8 cellular contexts compared by ENCODE assay signal in the genomic region with DNA sequence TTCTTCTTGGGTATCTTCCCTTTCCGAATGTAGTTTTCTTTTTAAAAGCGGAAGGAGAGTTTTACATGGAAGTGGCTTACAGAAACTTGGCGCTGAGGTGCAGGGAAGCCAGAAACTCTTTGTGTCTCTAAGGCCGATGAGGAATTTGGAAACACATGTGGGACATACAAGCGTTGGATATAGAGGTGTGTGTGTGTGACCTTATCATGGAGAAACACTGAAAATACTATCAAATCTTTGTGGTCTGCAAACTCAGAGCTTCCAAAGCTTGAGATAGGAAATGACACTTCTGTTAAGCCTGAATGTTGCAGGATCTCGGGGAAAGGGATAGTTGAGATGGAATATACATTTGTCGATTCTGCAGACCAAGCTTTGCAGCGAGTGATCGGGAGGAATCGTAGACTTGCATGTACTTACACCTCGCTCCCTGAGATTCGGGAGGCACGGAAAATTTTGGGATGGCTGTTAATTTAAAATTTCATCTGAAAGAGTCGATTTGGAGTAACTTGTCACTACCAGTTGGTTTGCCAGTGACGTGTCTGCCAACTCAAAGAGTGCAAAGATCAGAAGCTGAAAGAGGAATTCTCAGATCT. TPM values are rescaled to one million over a fixed set of nuclear protein-coding genes. Genes with fewer than 3 reads are reported as not detected.
DNase-seq lines count a peak whose midpoint lies in the region; ATAC-seq and TF ChIP-seq lines count a peak whose summit lies in the region.

No MANE protein-coding gene starts in this region.

- TF ChIP-seq CTCF in H9 (conservative IDR thresholded peaks at IDR 0.05) (no peak), GM20000 (IDR thresholded peaks at IDR 0.05; ENCODE audit: extremely low read depth, missing control alignments) (no peak)

- no peaks in the 10 kb centered on the region for H3K36me3 Mint-ChIP-seq in H9 (ENCODE audit: insufficient read depth in 1 of 3, low read depth in 3 of 3)

- H3T11ph ChIP-seq in H9 (ENCODE audit: low read length) = no peak overlapping the region

- DNase-seq in CD1c-positive myeloid dendritic cell (ENCODE audit: extremely low spot score) (peak; percentile 79), H9 (no peak), SJSA1 (ENCODE audit: low read depth in 1 of 2, low spot score in 2 of 2) (peak in 1 of 2 experiments; percentile 46), GM20000 (ENCODE audit: low spot score) (no peak)
- no peak for DNase-seq in effector memory CD4-positive, alpha-beta T cell

- peaks cover 16% of the 10 kb centered on the region for H3K23me2 ChIP-seq in H9 (ENCODE audit: insufficient read length, low read depth, low read length, poor library complexity, severe bottlenecking)

- ATAC-seq in GM19397 (IDR thresholded peaks at IDR 0.05; ENCODE audit: unreplicated experiment) = no peak
- no peak for ATAC-seq in HG03095 (IDR thresholded peaks at IDR 0.05; ENCODE audit: unreplicated experiment)

- H3K9ac ChIP-seq in H9 (ENCODE audit: extremely low read depth, insufficient read length, low read length) (peak overlapping the region; percentile 45), muscle layer of colon (ENCODE audit: low read length) (peak overlapping the region; percentile 3)

- no peak overlapping the region for H4K91ac ChIP-seq in H9 (ENCODE audit: insufficient read length, low read depth, low read length)

- H2BK15ac ChIP-seq in H9 (ENCODE audit: low read depth, low read length) = no peak overlapping the region

- H3K9me3 Mint-ChIP-seq in H9 = no peaks in the 10 kb centered on the region

- H3K79me1 ChIP-seq in H9 (ENCODE audit: insufficient read depth, low read depth, low read length, poor library complexity, severe bottlenecking) = no peaks in the 10 kb centered on the region

- H3K36me3 ChIP-seq in SJSA1 (peaks cover 5% of the 10 kb centered on the region), muscle layer of colon (ENCODE audit: insufficient read depth, low read length) (no peaks in the 10 kb centered on the region)
- no peaks in the 10 kb centered on the region for H3K36me3 ChIP-seq in effector memory CD4-positive, alpha-beta T cell (ENCODE audit: control insufficient read depth, insufficient read depth, low read length)

- peak overlapping the region in 2 of 3 experiments; percentile 16 to 53; a peak in 3 of 7 replicates for H3K27ac Mint-ChIP-seq in H9

- H3K27ac ChIP-seq in H9 (ENCODE audit: insufficient read length, low read depth, low read length) (no peak overlapping the region), SJSA1 (peak overlapping the region; percentile 63), muscle layer of colon (ENCODE audit: low read depth, low read length) (peak overlapping the region; percentile 94)
- H3K27ac ChIP-seq in effector memory CD4-positive, alpha-beta T cell (ENCODE audit: insufficient read depth, low read length, poor library complexity, severe bottlenecking) = peak overlapping the region; percentile 79

- no peak overlapping the region for H4K5ac ChIP-seq in H9 (ENCODE audit: insufficient read length, low read depth, low read length)

- peak overlapping the region; percentile 33; the same call in 1 of the 2 replicates for H3K14ac ChIP-seq in H9 (ENCODE audit: insufficient read depth, low read length)

- H3K4me3 ChIP-seq in SJSA1 = peak overlapping the region; percentile 97
- peak overlapping the region; percentile 91 for H3K4me3 ChIP-seq in effector memory CD4-positive, alpha-beta T cell (ENCODE audit: insufficient read depth, low read depth, low read length, poor library complexity, severe bottlenecking)
- peak overlapping the region; percentile 75 to 90 for H3K4me3 ChIP-seq in muscle layer of colon (ENCODE audit: low read depth in 1 of 2, low read length in 2 of 2)

- H3K18ac ChIP-seq in H9 (ENCODE audit: insufficient read length, low read depth, low read length) = no peak overlapping the region

- H3K27me3 Mint-ChIP-seq in H9 (ENCODE audit: low read depth) = peaks cover 20% of the 10 kb centered on the region

- H3K9me3 ChIP-seq in H9 (ENCODE audit: control insufficient read depth, low read depth, low read length) = no peaks in the 10 kb centered on the region
- H3K9me3 ChIP-seq in SJSA1 (replicated peaks) = no peaks in the 10 kb centered on the region
- H3K9me3 ChIP-seq in effector memory CD4-positive, alpha-beta T cell (ENCODE audit: control insufficient read depth, low read length) = no peaks in the 10 kb centered on the region
- no peaks in the 10 kb centered on the region for H3K9me3 ChIP-seq in muscle layer of colon (ENCODE audit: low read length)

- H2AFZ ChIP-seq in H9 (ENCODE audit: low read length) = peak overlapping the region; percentile 1

- H3K4me2 ChIP-seq in H9 (ENCODE audit: insufficient read depth, insufficient read length, low read length) = peak overlapping the region; percentile 100

- peaks cover 3% of the 10 kb centered on the region; the same call in 1 of the 2 replicates for H3K79me2 ChIP-seq in H9 (ENCODE audit: insufficient read depth, low read length)

- H4K20me1 ChIP-seq in H9 (ENCODE audit: control insufficient read depth, insufficient read depth, insufficient read length) = no peaks in the 10 kb centered on the region

- no peak overlapping the region for H2BK120ac ChIP-seq in H9 (ENCODE audit: low read depth, low read length, poor library complexity, severe bottlenecking)

- H3K4me1 Mint-ChIP-seq in H9 = peaks cover 18 to 19% of the 10 kb centered on the region in 2 experiments

- H2BK20ac ChIP-seq in H9 (ENCODE audit: low read depth, low read length, poor library complexity, severe bottlenecking) = no peak overlapping the region

- WGBS in H9 (ENCODE audit: extremely low coverage, insufficient read length, low lambda C conversion rate) = no CpG with 5 or more reads among the region's 15 CpGs

- H3K23ac ChIP-seq in H9 (ENCODE audit: insufficient read length, low read depth, low read length) = no peak overlapping the region

- H2BK5ac ChIP-seq in H9 (ENCODE audit: insufficient read length, low read length) = no peak overlapping the region

- no peak overlapping the region for H4K8ac ChIP-seq in H9 (replicated peaks; ENCODE audit: insufficient read length, low read depth, low read length)

- H3K4me1 ChIP-seq in H9 (ENCODE audit: insufficient read depth, low read length) = peaks cover 2% of the 10 kb centered on the region; the same call in 1 of the 2 replicates
- peaks cover 7% of the 10 kb centered on the region; the same call in 1 of the 2 replicates for H3K4me1 ChIP-seq in SJSA1 (replicated peaks)
- peaks cover 5% of the 10 kb centered on the region for H3K4me1 ChIP-seq in effector memory CD4-positive, alpha-beta T cell (ENCODE audit: control insufficient read depth, insufficient read depth, low read length, poor library complexity, severe bottlenecking)
- H3K4me1 ChIP-seq in muscle layer of colon (ENCODE audit: insufficient read depth, low read length) = peaks cover 42% of the 10 kb centered on the region

- H3K4ac ChIP-seq in H9 (ENCODE audit: low read depth, low read length) = no peak overlapping the region

- H2AK5ac ChIP-seq in H9 (ENCODE audit: insufficient read length, low read length) = no peak overlapping the region

- H3K56ac ChIP-seq in H9 (ENCODE audit: insufficient read length, low read depth, low read length) = no peak overlapping the region

- peak overlapping the region; percentile 84 to 95 for H3K4me3 Mint-ChIP-seq in H9

- H2BK12ac ChIP-seq in H9 (ENCODE audit: insufficient read length, low read depth, low read length) = no peak overlapping the region

- H3K27me3 ChIP-seq in H9 (ENCODE audit: insufficient read depth, low read length) (no peaks in the 10 kb centered on the region), SJSA1 (replicated peaks) (no peaks in the 10 kb centered on the region), muscle layer of colon (ENCODE audit: control insufficient read depth in 1 of 2, insufficient read depth in 2 of 2, low read length in 2 of 2) (no peaks in the 10 kb centered on the region)
- no peaks in the 10 kb centered on the region for H3K27me3 ChIP-seq in effector memory CD4-positive, alpha-beta T cell (replicated peaks; ENCODE audit: control insufficient read depth, insufficient read depth, low read length, poor library complexity, severe bottlenecking)

RNA-seq across cellular contexts. Expression of a gene that starts 1.0 kb away (rescaled TPM):
- 36.9 and 44.0 TPM in 2 replicates for total RNA-seq in H9 (2021)
- 30.1 and 31.2 TPM in 2 replicates for total RNA-seq in SJSA1 (2014; rRNA removed; shearing (Covaris generic))
